ENCODE assay signal across 18 cellular contexts in the genomic region with DNA sequence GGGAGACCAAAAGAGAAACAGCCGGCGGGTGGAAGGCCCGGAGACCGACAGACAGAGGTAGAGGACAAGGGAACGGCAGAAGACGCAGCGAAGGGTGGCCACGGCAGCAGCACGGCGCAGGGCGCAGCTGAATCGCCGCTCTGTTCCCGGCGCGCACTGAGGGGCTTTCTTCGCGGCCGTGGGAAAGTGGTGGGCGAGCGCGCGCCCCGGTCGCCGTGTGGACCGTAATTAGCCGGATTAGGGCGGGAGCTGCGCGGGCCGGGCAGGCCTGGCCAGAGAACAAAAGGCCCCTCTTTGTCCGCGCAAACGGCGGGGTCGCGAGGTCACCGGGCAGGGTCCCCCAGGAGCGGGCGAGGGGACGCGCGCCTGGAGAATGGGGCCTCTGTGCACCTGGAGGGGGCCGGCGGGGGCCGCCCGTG.
A peak's percentile ranks its signal among the peaks of the same experiment; 100 is the strongest.
DNase-seq lines count a peak whose midpoint lies in the region; FAIRE-seq and TF ChIP-seq lines count a peak whose summit lies in the region.
"Had no signal": no experiment of that assay in that cellular context is flagged by ENCODE, and none has a peak within 500 bp of the region (broad histone marks: within the 10 kb centered on the region; RNA-seq: fewer than 3 reads in every experiment).

No MANE protein-coding gene starts in this region.

- peak; percentile 9 for DNase-seq in activated naive CD4-positive, alpha-beta T cell treated with anti-CD3 and anti-CD28 coated beads, Interleukin-2, amount 10 ng/mL, durations not matched to agents 7 days and 5 days
- no peak for DNase-seq in activated naive CD4-positive, alpha-beta T cell treated with anti-CD3 and anti-CD28 coated beads for 36 hours
- DNase-seq in ecto neural progenitor cell (ENCODE audit: low spot score): peak; percentile 91
- DNase-seq in mesothelial cell of epicardium (ENCODE audit: low spot score in 2 of 2, unreplicated experiment in 2 of 2): no peak
- peak; percentile 22 for DNase-seq in stomach
- DNase-seq in HTR-8/SVneo (ENCODE audit: insufficient read length, low spot score): no peak
- DNase-seq in GDM1 (lab: John Stamatoyannopoulos, UW): no peak
- no peak for DNase-seq in CD1c-positive myeloid dendritic cell (ENCODE audit: extremely low spot score)
- DNase-seq: 8988T; activated T-cell treated with anti-CD3 and anti-CD28 coated beads, Interleukin-2, amount 50 U/mL, for 24 hours; gastrocnemius medialis; MV-4-11; NCI-H82 had no signal

- H3K9me3 ChIP-seq in stomach: no peaks in the 10 kb centered on the region
- H3K9me3 ChIP-seq: gastrocnemius medialis, upper lobe of left lung had no signal

- CTCF ChIA-PET in activated naive CD4-positive, alpha-beta T cell treated with anti-CD3 and anti-CD28 coated beads, Interleukin-2, amount 10 ng/mL, durations not matched to agents 7 days and 5 days (lab: Charles Lee): no interaction called here
- CTCF ChIA-PET in activated naive CD4-positive, alpha-beta T cell treated with anti-CD3 and anti-CD28 coated beads for 36 hours (lab: Charles Lee): no interaction called here

- TF ChIP-seq CTCF in mesothelial cell of epicardium (IDR thresholded peaks at IDR 0.05; ENCODE audit: unreplicated experiment) (no peak), stomach (IDR thresholded peaks at IDR 0.05) (no peak)

- H3K27ac Mint-ChIP-seq in activated naive CD4-positive, alpha-beta T cell treated with anti-CD3 and anti-CD28 coated beads, Interleukin-2, amount 10 ng/mL, durations not matched to agents 7 days and 5 days: no peak overlapping the region
- no peak overlapping the region for H3K27ac Mint-ChIP-seq in activated naive CD4-positive, alpha-beta T cell treated with anti-CD3 and anti-CD28 coated beads for 36 hours
- peak overlapping the region; percentile 10 for H3K27ac Mint-ChIP-seq in mesothelial cell of epicardium
- H3K27ac Mint-ChIP-seq: activated T-cell treated with anti-CD3 and anti-CD28 coated beads, Interleukin-2, amount 50 U/mL, for 24 hours had no signal

- H3K4me3 ChIP-seq in stomach: no peak overlapping the region
- H3K4me3 ChIP-seq: BLaER1, gastrocnemius medialis, lung, skin epidermis, upper lobe of left lung had no signal

- no peaks in the 10 kb centered on the region for H3K36me3 ChIP-seq in stomach
- H3K36me3 ChIP-seq: BLaER1, gastrocnemius medialis, upper lobe of left lung had no signal

- FAIRE-seq in HTR-8/SVneo (lab: Jason Lieb, UNC): no peak
- FAIRE-seq: RCC 7860 had no signal

- peaks cover 16% of the 10 kb centered on the region for H3K27me3 Mint-ChIP-seq in activated naive CD4-positive, alpha-beta T cell treated with anti-CD3 and anti-CD28 coated beads, Interleukin-2, amount 10 ng/mL, durations not matched to agents 7 days and 5 days
- no peaks in the 10 kb centered on the region for H3K27me3 Mint-ChIP-seq in activated naive CD4-positive, alpha-beta T cell treated with anti-CD3 and anti-CD28 coated beads for 36 hours (ENCODE audit: low read depth)
- H3K27me3 Mint-ChIP-seq in mesothelial cell of epicardium (ENCODE audit: low read depth): no peaks in the 10 kb centered on the region
- H3K27me3 Mint-ChIP-seq: activated T-cell treated with anti-CD3 and anti-CD28 coated beads, Interleukin-2, amount 50 U/mL, for 24 hours had no signal

- H3K27me3 ChIP-seq in stomach: no peaks in the 10 kb centered on the region
- H3K27me3 ChIP-seq: BLaER1, gastrocnemius medialis, upper lobe of left lung had no signal

- no peak for TF ChIP-seq EP300 in stomach (IDR thresholded peaks at IDR 0.05)

- no peaks in the 10 kb centered on the region for H3K4me1 Mint-ChIP-seq in activated naive CD4-positive, alpha-beta T cell treated with anti-CD3 and anti-CD28 coated beads, Interleukin-2, amount 10 ng/mL, durations not matched to agents 7 days and 5 days
- no peaks in the 10 kb centered on the region for H3K4me1 Mint-ChIP-seq in activated naive CD4-positive, alpha-beta T cell treated with anti-CD3 and anti-CD28 coated beads for 36 hours (ENCODE audit: low read depth)
- peaks cover 41% of the 10 kb centered on the region for H3K4me1 Mint-ChIP-seq in mesothelial cell of epicardium

- H3K9me3 Mint-ChIP-seq in activated naive CD4-positive, alpha-beta T cell treated with anti-CD3 and anti-CD28 coated beads, Interleukin-2, amount 10 ng/mL, durations not matched to agents 7 days and 5 days: peaks cover 2% of the 10 kb centered on the region
- no peaks in the 10 kb centered on the region for H3K9me3 Mint-ChIP-seq in activated naive CD4-positive, alpha-beta T cell treated with anti-CD3 and anti-CD28 coated beads for 36 hours
- peaks cover 8% of the 10 kb centered on the region for H3K9me3 Mint-ChIP-seq in mesothelial cell of epicardium
- H3K9me3 Mint-ChIP-seq: activated T-cell treated with anti-CD3 and anti-CD28 coated beads, Interleukin-2, amount 50 U/mL, for 24 hours had no signal

- intact Hi-C loops in activated naive CD4-positive, alpha-beta T cell treated with anti-CD3 and anti-CD28 coated beads for 36 hours (cut with micrococcal nuclease): no loop called here
- intact Hi-C loops in stomach (cut with DNase I; ENCODE audit: low total_unique reads): no loop called here

- no peak overlapping the region for H3K4me3 Mint-ChIP-seq in activated naive CD4-positive, alpha-beta T cell treated with anti-CD3 and anti-CD28 coated beads, Interleukin-2, amount 10 ng/mL, durations not matched to agents 7 days and 5 days
- no peak overlapping the region for H3K4me3 Mint-ChIP-seq in activated naive CD4-positive, alpha-beta T cell treated with anti-CD3 and anti-CD28 coated beads for 36 hours
- H3K4me3 Mint-ChIP-seq in mesothelial cell of epicardium: no peak overlapping the region
- H3K4me3 Mint-ChIP-seq: activated T-cell treated with anti-CD3 and anti-CD28 coated beads, Interleukin-2, amount 50 U/mL, for 24 hours had no signal

- peaks cover 6 to 30% (median 18%) of the 10 kb centered on the region in 4 donors for H3K4me1 ChIP-seq in stomach

- 81 to 90% (median 84%) methylated on average over 47 to 48 of the region's 48 CpGs for WGBS in stomach, 5 donors

- H3K36me3 Mint-ChIP-seq in activated naive CD4-positive, alpha-beta T cell treated with anti-CD3 and anti-CD28 coated beads, Interleukin-2, amount 10 ng/mL, durations not matched to agents 7 days and 5 days: peaks cover 1% of the 10 kb centered on the region
- H3K36me3 Mint-ChIP-seq in activated naive CD4-positive, alpha-beta T cell treated with anti-CD3 and anti-CD28 coated beads for 36 hours (ENCODE audit: low read depth): no peaks in the 10 kb centered on the region
- peaks cover 5% of the 10 kb centered on the region for H3K36me3 Mint-ChIP-seq in mesothelial cell of epicardium

- no peak for TF ChIP-seq POLR2A in stomach (IDR thresholded peaks at IDR 0.05)

- no peak overlapping the region for H3K27ac ChIP-seq in stomach
- H3K27ac ChIP-seq: gastrocnemius medialis, upper lobe of left lung had no signal

Comparison
In these comparisons a context has a peak if more than half of its experiments do, and no peak if none do; other contexts are left out.
1. DNase-seq: peak in activated naive CD4-positive, alpha-beta T cell treated with anti-CD3 and anti-CD28 coated beads, Interleukin-2, amount 10 ng/mL, durations not matched to agents 7 days and 5 days (single experiment), ecto neural progenitor cell (single experiment) and stomach (single experiment); none in activated naive CD4-positive, alpha-beta T cell treated with anti-CD3 and anti-CD28 coated beads for 36 hours (single experiment), mesothelial cell of epicardium (0 of 2), HTR-8/SVneo (single experiment), GDM1 (single experiment) and CD1c-positive myeloid dendritic cell (single experiment).